Comparison of ENCODE assay signal across 1 cellular context in the genomic region with DNA sequence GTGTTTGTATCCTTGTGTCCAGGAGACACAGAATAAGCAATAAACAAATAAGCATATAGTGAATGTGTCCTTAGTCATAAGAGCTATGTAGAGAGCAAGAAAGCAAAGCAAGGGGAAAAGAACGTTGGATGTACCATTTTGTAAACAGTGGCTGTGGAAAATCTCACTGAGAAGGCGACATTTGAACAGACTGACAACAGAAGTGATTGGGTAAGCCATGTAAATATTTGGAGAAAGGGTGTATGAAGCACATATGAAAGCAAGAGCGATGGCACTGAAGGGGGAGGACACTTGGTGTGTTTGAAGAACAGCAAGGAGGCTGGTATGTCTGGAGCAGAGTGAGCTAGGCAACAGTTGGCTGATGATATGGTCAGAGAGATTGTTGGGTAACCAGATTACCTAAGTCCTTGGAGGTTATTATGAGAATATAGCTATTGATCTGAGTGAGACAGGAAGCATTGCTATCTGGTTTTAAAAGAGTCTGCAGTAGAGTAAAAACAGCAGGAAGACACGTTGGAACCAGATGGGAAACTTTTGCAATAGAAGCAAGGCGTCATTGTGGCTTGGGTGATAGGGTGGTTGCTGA.
TF ChIP-seq lines count a peak whose summit lies in the region.

No MANE protein-coding gene starts in this region.

TF ChIP-seq in liver, 16 proteins besides CTCF, POLR2A, EP300 and RAD21 (continued from another document):
- TF ChIP-seq, protein P1, sequence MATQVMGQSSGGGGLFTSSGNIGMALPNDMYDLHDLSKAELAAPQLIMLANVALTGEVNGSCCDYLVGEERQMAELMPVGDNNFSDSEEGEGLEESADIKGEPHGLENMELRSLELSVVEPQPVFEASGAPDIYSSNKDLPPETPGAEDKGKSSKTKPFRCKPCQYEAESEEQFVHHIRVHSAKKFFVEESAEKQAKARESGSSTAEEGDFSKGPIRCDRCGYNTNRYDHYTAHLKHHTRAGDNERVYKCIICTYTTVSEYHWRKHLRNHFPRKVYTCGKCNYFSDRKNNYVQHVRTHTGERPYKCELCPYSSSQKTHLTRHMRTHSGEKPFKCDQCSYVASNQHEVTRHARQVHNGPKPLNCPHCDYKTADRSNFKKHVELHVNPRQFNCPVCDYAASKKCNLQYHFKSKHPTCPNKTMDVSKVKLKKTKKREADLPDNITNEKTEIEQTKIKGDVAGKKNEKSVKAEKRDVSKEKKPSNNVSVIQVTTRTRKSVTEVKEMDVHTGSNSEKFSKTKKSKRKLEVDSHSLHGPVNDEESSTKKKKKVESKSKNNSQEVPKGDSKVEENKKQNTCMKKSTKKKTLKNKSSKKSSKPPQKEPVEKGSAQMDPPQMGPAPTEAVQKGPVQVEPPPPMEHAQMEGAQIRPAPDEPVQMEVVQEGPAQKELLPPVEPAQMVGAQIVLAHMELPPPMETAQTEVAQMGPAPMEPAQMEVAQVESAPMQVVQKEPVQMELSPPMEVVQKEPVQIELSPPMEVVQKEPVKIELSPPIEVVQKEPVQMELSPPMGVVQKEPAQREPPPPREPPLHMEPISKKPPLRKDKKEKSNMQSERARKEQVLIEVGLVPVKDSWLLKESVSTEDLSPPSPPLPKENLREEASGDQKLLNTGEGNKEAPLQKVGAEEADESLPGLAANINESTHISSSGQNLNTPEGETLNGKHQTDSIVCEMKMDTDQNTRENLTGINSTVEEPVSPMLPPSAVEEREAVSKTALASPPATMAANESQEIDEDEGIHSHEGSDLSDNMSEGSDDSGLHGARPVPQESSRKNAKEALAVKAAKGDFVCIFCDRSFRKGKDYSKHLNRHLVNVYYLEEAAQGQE (IDR thresholded peaks at IDR 0.05), result peak; percentile 66
- TF ChIP-seq HNF4A (conservative IDR thresholded peaks at IDR 0.05) (peak; percentile 72 to 84), YY1 (IDR thresholded peaks at IDR 0.05) (peak; percentile 94), FOXA2 (IDR thresholded peaks at IDR 0.05) (peak; percentile 91), NR2F2 (IDR thresholded peaks at IDR 0.05) (no peak)
- TF ChIP-seq, protein P2, sequence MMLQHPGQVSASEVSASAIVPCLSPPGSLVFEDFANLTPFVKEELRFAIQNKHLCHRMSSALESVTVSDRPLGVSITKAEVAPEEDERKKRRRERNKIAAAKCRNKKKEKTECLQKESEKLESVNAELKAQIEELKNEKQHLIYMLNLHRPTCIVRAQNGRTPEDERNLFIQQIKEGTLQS (IDR thresholded peaks at IDR 0.05), result peak; percentile 57
- TF ChIP-seq, protein P3, sequence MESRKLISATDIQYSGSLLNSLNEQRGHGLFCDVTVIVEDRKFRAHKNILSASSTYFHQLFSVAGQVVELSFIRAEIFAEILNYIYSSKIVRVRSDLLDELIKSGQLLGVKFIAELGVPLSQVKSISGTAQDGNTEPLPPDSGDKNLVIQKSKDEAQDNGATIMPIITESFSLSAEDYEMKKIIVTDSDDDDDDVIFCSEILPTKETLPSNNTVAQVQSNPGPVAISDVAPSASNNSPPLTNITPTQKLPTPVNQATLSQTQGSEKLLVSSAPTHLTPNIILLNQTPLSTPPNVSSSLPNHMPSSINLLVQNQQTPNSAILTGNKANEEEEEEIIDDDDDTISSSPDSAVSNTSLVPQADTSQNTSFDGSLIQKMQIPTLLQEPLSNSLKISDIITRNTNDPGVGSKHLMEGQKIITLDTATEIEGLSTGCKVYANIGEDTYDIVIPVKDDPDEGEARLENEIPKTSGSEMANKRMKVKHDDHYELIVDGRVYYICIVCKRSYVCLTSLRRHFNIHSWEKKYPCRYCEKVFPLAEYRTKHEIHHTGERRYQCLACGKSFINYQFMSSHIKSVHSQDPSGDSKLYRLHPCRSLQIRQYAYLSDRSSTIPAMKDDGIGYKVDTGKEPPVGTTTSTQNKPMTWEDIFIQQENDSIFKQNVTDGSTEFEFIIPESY (IDR thresholded peaks at IDR 0.05), result peak; percentile 88
